ENCODE assay signal across 8 cellular contexts in the genomic region with DNA sequence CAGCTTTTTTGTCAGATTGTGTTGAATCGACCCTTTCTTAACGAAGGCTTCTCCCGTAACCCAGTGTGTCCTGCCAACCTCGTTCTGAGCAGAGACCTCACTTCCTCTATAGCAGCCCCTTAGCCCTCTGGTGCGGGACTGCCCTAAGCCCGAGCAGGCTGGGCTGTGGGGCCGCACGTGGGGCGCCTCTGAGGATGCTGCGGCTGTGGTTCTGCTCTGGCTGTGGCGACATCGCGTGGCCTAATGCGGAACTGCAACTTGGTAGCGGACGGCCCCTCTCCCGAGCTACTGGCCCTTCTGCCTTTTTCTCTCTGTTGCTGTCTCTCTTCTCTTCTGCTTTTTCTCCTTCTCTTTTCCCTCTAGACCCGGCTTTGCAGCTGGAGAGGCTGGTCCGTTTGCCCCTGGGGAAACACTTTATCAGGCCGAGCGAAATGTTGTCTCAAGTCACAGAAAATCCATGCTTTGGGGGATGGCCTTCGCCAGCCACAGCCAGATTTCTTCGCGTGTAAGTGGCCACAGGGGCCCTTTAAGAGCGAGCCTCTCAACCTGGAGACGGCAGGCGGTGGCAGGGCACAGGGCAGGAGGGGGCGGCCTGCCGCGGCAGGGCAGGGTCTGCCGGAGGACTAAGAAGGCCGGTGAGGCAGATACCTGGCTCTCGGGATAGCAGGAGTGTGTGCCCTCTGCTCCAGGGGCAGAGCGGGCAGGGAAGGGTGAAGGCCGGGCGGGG. TPM values are rescaled to one million over a fixed set of nuclear protein-coding genes. Genes with fewer than 3 reads are reported as not detected.
DNase-seq lines count a peak whose midpoint lies in the region; ATAC-seq and TF ChIP-seq lines count a peak whose summit lies in the region.

No MANE protein-coding gene starts in this region.

- WGBS in lung, 2 donors = 31 to 33% methylated on average over 36 of the region's 36 CpGs

- peak; percentile 92 for DNase-seq in Calu3
- DNase-seq in HAP-1 (ENCODE audit: low spot score in 2 of 2) = peak; percentile 83 to 98
- peak; percentile 61 for DNase-seq in NCI-H69 (lab: John Stamatoyannopoulos, UW)
- DNase-seq in activated CD4-positive, alpha-beta memory T cell treated with anti-CD3 and anti-CD28 coated beads for 36 hours = peak; percentile 88
- DNase-seq in ecto neural progenitor cell (ENCODE audit: low spot score) = peak; percentile 92
- peak; percentile 78 for DNase-seq in lung (ENCODE audit: low spot score)
- DNase-seq in stimulated activated CD8-positive, alpha-beta memory T cell treated with anti-CD3 and anti-CD28 coated beads, Interleukin-12 subunit alpha, Interleukin-12 subunit beta, amount 100 ng/mL, for 1 hour (ENCODE audit: low read depth) = peak; percentile 77

- no peak overlapping the region for H3K27ac ChIP-seq in lung (ENCODE audit: low read depth in 1 of 2, low read length in 1 of 2)

- no peaks in the 10 kb centered on the region for H3K36me3 Mint-ChIP-seq in Calu3 (ENCODE audit: insufficient read depth, unreplicated experiment)
- H3K36me3 Mint-ChIP-seq in activated CD4-positive, alpha-beta memory T cell treated with anti-CD3 and anti-CD28 coated beads for 36 hours = no peaks in the 10 kb centered on the region

- intact Hi-C loops in Calu3 (cut with micrococcal nuclease; ENCODE audit: unreplicated experiment) = loop anchor here (1.0 to 10.0 kb wide), 4 partner anchors 107 to 335 kb away; a partner anchor contains a TSS
- intact Hi-C loops in activated CD4-positive, alpha-beta memory T cell treated with anti-CD3 and anti-CD28 coated beads for 36 hours (cut with micrococcal nuclease) = loop anchor here (1.0 kb wide), 1 partner anchor 335 kb away; no protein-coding TSS in a partner anchor

- BruUV-seq in Calu3 (replicated peaks; lab: Mats Ljungman, UMichigan) = no TSS peak

- H3K9me3 ChIP-seq in HAP-1 (no peaks in the 10 kb centered on the region), lung (ENCODE audit: control insufficient read depth in 2 of 2, insufficient read depth in 1 of 2, low read length in 1 of 2) (no peaks in the 10 kb centered on the region)

- CTCF ChIA-PET in Calu3 (lab: Charles Lee) = interaction anchor here (0.6 to 3.3 kb wide), 14 partner anchors 9 to 336 kb away, joined by 3 to 9 read pairs (median 4); no protein-coding TSS in a partner anchor
- CTCF ChIA-PET in activated CD4-positive, alpha-beta memory T cell treated with anti-CD3 and anti-CD28 coated beads for 36 hours (lab: Charles Lee) = interaction anchor here (0.6 to 4.4 kb wide), 30 partner anchors 9 to 1062 kb away, joined by 3 to 59 read pairs (median 4); a partner anchor contains a TSS

- H3K4me1 Mint-ChIP-seq in Calu3 (ENCODE audit: low read depth, unreplicated experiment) = peaks cover 29% of the 10 kb centered on the region
- peaks cover 7% of the 10 kb centered on the region for H3K4me1 Mint-ChIP-seq in activated CD4-positive, alpha-beta memory T cell treated with anti-CD3 and anti-CD28 coated beads for 36 hours (ENCODE audit: low read depth)

- peak; percentile 95 for TF ChIP-seq CTCF in Calu3 (IDR thresholded peaks at IDR 0.05; ENCODE audit: unreplicated experiment)
- TF ChIP-seq CTCF in lung (IDR thresholded peaks at IDR 0.05; ENCODE audit: control extremely low read depth, extremely low read depth) = peak; percentile 93

- POLR2A ChIA-PET in activated CD4-positive, alpha-beta memory T cell treated with anti-CD3 and anti-CD28 coated beads for 36 hours (lab: Charles Lee) = interaction anchor here (0.8 kb wide), 1 partner anchor 58 kb away, joined by 3 read pairs; a partner anchor contains a TSS

- no peak overlapping the region for H3K27ac Mint-ChIP-seq in Calu3 (ENCODE audit: unreplicated experiment)
- no peak overlapping the region for H3K27ac Mint-ChIP-seq in activated CD4-positive, alpha-beta memory T cell treated with anti-CD3 and anti-CD28 coated beads for 36 hours

- in situ Hi-C loops in HAP-1 (cut with MboI; ENCODE audit: low sequenced_read_pairs) = loop anchor here (5.0 kb wide), 1 partner anchor 337 kb away; no protein-coding TSS in a partner anchor

- H3K27me3 ChIP-seq in HAP-1 (ENCODE audit: low read depth) (no peaks in the 10 kb centered on the region), lung (ENCODE audit: control insufficient read depth, insufficient read depth) (no peaks in the 10 kb centered on the region)

- peaks cover 4% of the 10 kb centered on the region for H3K4me1 ChIP-seq in HAP-1
- H3K4me1 ChIP-seq in lung (ENCODE audit: control insufficient read depth in 2 of 2, insufficient read depth in 2 of 2, low read length in 2 of 2) = no peaks in the 10 kb centered on the region

- H3K4me3 ChIP-seq in HAP-1 (no peak overlapping the region), lung (no peak overlapping the region)

- ATAC-seq in lung (ENCODE audit: insufficient read depth, low FRiP score) (peak; percentile 84), GM21576 (IDR thresholded peaks at IDR 0.05; ENCODE audit: unreplicated experiment) (no peak)

- no peaks in the 10 kb centered on the region for H3K27me3 Mint-ChIP-seq in Calu3 (ENCODE audit: unreplicated experiment)
- H3K27me3 Mint-ChIP-seq in activated CD4-positive, alpha-beta memory T cell treated with anti-CD3 and anti-CD28 coated beads for 36 hours = peaks cover 2% of the 10 kb centered on the region

- no peaks in the 10 kb centered on the region for H3K9me3 Mint-ChIP-seq in Calu3 (ENCODE audit: low read depth, unreplicated experiment)
- H3K9me3 Mint-ChIP-seq in activated CD4-positive, alpha-beta memory T cell treated with anti-CD3 and anti-CD28 coated beads for 36 hours = no peaks in the 10 kb centered on the region

- H3K36me3 ChIP-seq in HAP-1 (replicated peaks) (no peaks in the 10 kb centered on the region), lung (ENCODE audit: control insufficient read depth in 2 of 2, insufficient read depth in 2 of 2, low read length in 2 of 2) (no peaks in the 10 kb centered on the region)

- no peak overlapping the region for H3K4me3 Mint-ChIP-seq in Calu3 (ENCODE audit: low read depth, unreplicated experiment)
- no peak overlapping the region for H3K4me3 Mint-ChIP-seq in activated CD4-positive, alpha-beta memory T cell treated with anti-CD3 and anti-CD28 coated beads for 36 hours

RNA-seq across cellular contexts. Expression of a gene that starts 19.4 kb away (rescaled TPM):
- total RNA-seq in Calu3 (2022) (71.8 and 108 TPM in 2 replicates), lung (10 to 100 TPM in 1 of 2 donors, 1 to 10 TPM in 1; 2.2 to 15.4 TPM)
- total RNA-seq in activated CD4-positive, alpha-beta memory T cell treated with anti-CD3 and anti-CD28 coated beads for 36 hours = 10 to 100 TPM; 55.6 to 63.1 TPM
- 1 to 10 TPM; 1.4 TPM for polyA plus RNA-seq in lung

RNA-seq across cellular contexts. Expression of a gene that starts 57.9 kb away (rescaled TPM):
- total RNA-seq in Calu3 (2022) (1,386 and 1,535 TPM in 2 replicates), lung (1,000 to 10,000 TPM in 1 of 2 donors, 100 to 1,000 TPM in 1; 201 to 1,944 TPM)
- 1,000 to 10,000 TPM; 2,547 to 2,620 TPM for total RNA-seq in activated CD4-positive, alpha-beta memory T cell treated with anti-CD3 and anti-CD28 coated beads for 36 hours
- polyA plus RNA-seq in lung = 1,000 to 10,000 TPM; 1,145 to 2,405 TPM
